In the genomic region with DNA sequence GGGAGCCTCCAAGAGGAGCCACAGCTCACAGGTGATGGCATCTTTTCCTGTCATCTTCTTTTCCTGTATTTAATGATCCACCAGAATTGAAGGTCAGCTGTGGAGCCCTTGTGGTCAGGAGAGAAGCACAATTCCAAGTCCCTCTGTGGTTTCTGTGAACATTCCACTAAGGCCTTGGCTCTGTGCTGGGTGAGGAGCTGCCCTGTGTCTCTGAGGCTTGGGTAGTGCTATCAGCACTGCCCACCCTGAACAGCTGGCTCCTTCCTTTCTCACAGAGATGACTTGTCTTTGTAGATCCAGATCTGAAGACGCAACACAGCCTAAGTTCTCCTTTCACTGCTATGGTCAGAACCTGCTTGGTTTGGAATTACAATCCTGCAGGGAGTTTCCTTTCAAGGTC, we compare ENCODE assay signal across 13 cellular contexts.
DNase-seq lines count a peak whose midpoint lies in the region; ATAC-seq and TF ChIP-seq lines count a peak whose summit lies in the region.
"Had no signal": no experiment of that assay in that cellular context is flagged by ENCODE, and none has a peak within 500 bp of the region (broad histone marks: within the 10 kb centered on the region; RNA-seq: fewer than 3 reads in every experiment).

No MANE protein-coding gene starts in this region.

- no peak overlapping the region for H3K4me3 ChIP-seq in NB4 (ENCODE audit: low read depth, low read length)
- H3K4me3 ChIP-seq: BLaER1 treated with 17β-estradiol and CSF1 and Interleukin-3, amounts not matched to agents 10 nM and 100 nM had no signal

- intact Hi-C loops in MCF 10A (cut with micrococcal nuclease): no loop called here

- TF ChIP-seq POLR2A in NB4 (IDR thresholded peaks at IDR 0.05; ENCODE audit: extremely low read depth, insufficient read length): no peak

- CTCF ChIA-PET in MCF 10A (lab: Yijun Ruan, JAX): interaction anchor here (0.6 to 1.4 kb wide), 2 partner anchors 12 to 1364 kb away, joined by 3 to 8 read pairs; no protein-coding TSS in a partner anchor

- H3K27me3 Mint-ChIP-seq in MCF 10A (ENCODE audit: insufficient read depth, unreplicated experiment): no peaks in the 10 kb centered on the region
- H3K27me3 Mint-ChIP-seq: CD4-positive, CD25-positive, alpha-beta regulatory T cell had no signal

- no peaks in the 10 kb centered on the region for H3K9me3 Mint-ChIP-seq in MCF 10A (ENCODE audit: unreplicated experiment)

- TF ChIP-seq CTCF in NB4 (IDR thresholded peaks at IDR 0.05; ENCODE audit: low read depth, low read length) (no peak), MCF 10A (IDR thresholded peaks at IDR 0.05; ENCODE audit: unreplicated experiment) (no peak)

- no TSS peak for BruUV-seq in MCF 10A (replicated peaks; lab: Mats Ljungman, UMichigan)

- H3K36me3 Mint-ChIP-seq in MCF 10A (ENCODE audit: insufficient read depth, unreplicated experiment): no peaks in the 10 kb centered on the region
- H3K36me3 Mint-ChIP-seq: CD4-positive, CD25-positive, alpha-beta regulatory T cell had no signal

- DNase-seq in CMK (ENCODE audit: low read depth): peak; percentile 65
- peak; percentile 9 for DNase-seq in NB4 (ENCODE audit: low read depth)
- peak; percentile 12 for DNase-seq in astrocyte of the hippocampus (ENCODE audit: low read depth, low spot score)
- peak; percentile 22 for DNase-seq in renal cortical epithelial cell (ENCODE audit: low read depth)
- DNase-seq in stimulated activated CD4-positive, alpha-beta T cell treated with anti-CD3 and anti-CD28 coated beads, Interleukin-2, amount 100 ng/mL, for 48 hours: no peak
- DNase-seq in MCF 10A (ENCODE audit: unreplicated experiment): no peak
- DNase-seq: 8988T; Calu3; CD4-positive, CD25-positive, alpha-beta regulatory T cell; DMS 273 treated with DMSO at 0.1 percent for 48 hours had no signal

- POLR2A ChIA-PET in MCF 10A (lab: Yijun Ruan, JAX): no interaction called here

- H3K27ac Mint-ChIP-seq in MCF 10A (ENCODE audit: low read depth, unreplicated experiment): no peak overlapping the region
- H3K27ac Mint-ChIP-seq: CD4-positive, CD25-positive, alpha-beta regulatory T cell had no signal

- no peaks in the 10 kb centered on the region for H3K4me1 Mint-ChIP-seq in MCF 10A (ENCODE audit: insufficient read depth, unreplicated experiment)
- H3K4me1 Mint-ChIP-seq: CD4-positive, CD25-positive, alpha-beta regulatory T cell had no signal

- no peak for ATAC-seq in GM19328 (IDR thresholded peaks at IDR 0.05; ENCODE audit: unreplicated experiment)
- ATAC-seq: HCT116 had no signal

- no peak overlapping the region for H3K4me3 Mint-ChIP-seq in MCF 10A (ENCODE audit: unreplicated experiment)
- H3K4me3 Mint-ChIP-seq: CD4-positive, CD25-positive, alpha-beta regulatory T cell had no signal

Comparison
In these comparisons a context has a peak if more than half of its experiments do, and no peak if none do; other contexts are left out.
1. DNase-seq: peak in CMK (single experiment), NB4 (single experiment), astrocyte of the hippocampus (single experiment) and renal cortical epithelial cell (single experiment); none in stimulated activated CD4-positive, alpha-beta T cell treated with anti-CD3 and anti-CD28 coated beads, Interleukin-2, amount 100 ng/mL, for 48 hours (0 of 2) and MCF 10A (single experiment).